In the genomic region with DNA sequence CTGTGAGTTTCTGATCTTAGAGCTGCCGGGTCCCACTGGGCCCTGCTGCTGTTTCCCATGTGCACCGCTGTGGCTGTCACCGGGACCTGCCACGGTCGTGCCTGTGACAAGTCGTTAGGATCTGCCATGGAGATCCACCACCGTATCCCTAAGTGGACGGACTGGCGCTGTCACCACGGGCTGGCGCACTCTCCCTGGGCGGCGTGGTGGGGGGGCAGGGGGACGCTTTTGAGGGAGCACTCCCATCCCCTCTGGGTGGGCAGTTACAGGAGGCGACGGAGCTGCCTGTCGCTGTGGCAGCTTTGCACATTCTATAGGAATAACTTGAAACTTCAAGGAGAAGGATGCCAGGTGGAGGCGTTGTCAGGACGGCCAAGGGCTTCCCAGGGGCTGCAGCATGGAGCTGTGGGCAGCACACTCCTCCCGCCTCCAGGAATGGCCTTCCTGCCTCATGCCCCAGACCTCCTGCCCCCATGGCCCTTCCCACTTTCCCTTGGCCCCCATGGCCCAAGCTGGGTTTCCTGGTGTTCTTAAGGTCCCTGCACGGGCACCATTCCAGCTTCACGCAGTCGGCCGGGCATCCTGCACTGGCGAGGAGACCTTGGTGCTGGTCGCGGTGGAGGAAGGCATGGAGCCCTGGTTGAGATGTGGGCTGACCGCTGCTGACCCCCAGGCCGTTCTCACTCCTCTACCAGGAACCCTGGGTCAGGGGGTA, we compare ENCODE assay signal across 25 cellular contexts.
"Had no signal": no experiment of that assay in that cellular context is flagged by ENCODE, and none has a peak within 500 bp of the region (broad histone marks: within the 10 kb centered on the region; RNA-seq: fewer than 3 reads in every experiment).

No MANE protein-coding gene starts in this region.

- DNase-seq: activated CD4-positive, alpha-beta memory T cell treated with anti-CD3 and anti-CD28 coated beads, Interleukin-2, amount 10 ng/mL, durations not matched to agents 7 days and 5 days; activated CD4-positive, alpha-beta T cell treated with anti-CD3 and anti-CD28 coated beads for 1 hour; activated CD4-positive, alpha-beta T cell treated with anti-CD3 and anti-CD28 coated beads for 48 hours; activated CD4-positive, CD25-positive, alpha-beta regulatory T cell; activated CD8-positive, alpha-beta memory T cell treated with anti-CD3 and anti-CD28 coated beads for 24 hours; activated CD8-positive, alpha-beta memory T cell treated with anti-CD3 and anti-CD28 coated beads, Interleukin-2, amount 10 ng/mL, durations not matched to agents 7 days and 5 days; activated CD8-positive, alpha-beta memory T cell treated with anti-CD3 and anti-CD28 coated beads, Interleukin-2, amount 50 U/mL, for 48 hours; activated effector memory CD4-positive, alpha-beta T cell treated with Interleukin-2 at 50 U/mL for 16 hours; activated naive CD4-positive, alpha-beta T cell treated with anti-CD3 and anti-CD28 coated beads, Interleukin-2, amount 10 ng/mL, durations not matched to agents 7 days and 5 days; activated T-cell treated with anti-CD3 and anti-CD28 coated beads, Interleukin-2, amount 50 U/mL, for 48 hours; amniotic stem cell; aorta; body of pancreas; cerebellar nuclear complex; NCI-H1092 treated with DMSO at 0.1 percent for 48 hours; NCI-H1694; NCI-H1930; NCI-H2081 treated with DMSO at 0.1 percent for 48 hours; NCI-H345; NCI-H524 treated with DMSO at 0.1 percent for 48 hours; SHP77; SJCRH30; T1000; WERI-Rb-1 had no signal

- H3K27me3 ChIP-seq: body of pancreas had no signal

- H3K27ac ChIP-seq: body of pancreas, SJCRH30, SK-N-MC, WERI-Rb-1 had no signal

- H3K4me3 ChIP-seq: body of pancreas, SJCRH30, SK-N-MC had no signal

- H3K36me3 ChIP-seq: SJCRH30, WERI-Rb-1 had no signal

- H3K4me1 ChIP-seq: body of pancreas, SJCRH30 had no signal

- H3K9me3 ChIP-seq: body of pancreas, SJCRH30 had no signal
